ENCODE assay signal across 7 cellular contexts in genomic region chr18:78402440-78402839, GRCh38.
"Had no signal": no experiment of that assay in that cellular context is flagged by ENCODE, and none has a peak within 500 bp of the region (broad histone marks: within the 10 kb centered on the region; RNA-seq: fewer than 3 reads in every experiment).

No MANE protein-coding gene starts in this region.

- H3K27ac Mint-ChIP-seq: GM23338, H9, IgD-negative memory B cell had no signal

- H3K27ac ChIP-seq: KMS-11 had no signal

- H3K27me3 Mint-ChIP-seq: IgD-negative memory B cell had no signal

- H3K4me3 Mint-ChIP-seq: GM23338, H9 had no signal

- ATAC-seq: GM23338 had no signal

- H3K36me3 Mint-ChIP-seq: IgD-negative memory B cell had no signal

- H3K4me2 ChIP-seq: GM23338, KMS-11 had no signal

- DNase-seq: H9, HCEC 1CT, KBM-7 had no signal

- H3K4me1 Mint-ChIP-seq: GM23338, H9, IgD-negative memory B cell had no signal

- H3K4me3 ChIP-seq: GM23338 had no signal

- FAIRE-seq: HTR-8/SVneo had no signal
